8 cellular contexts compared by ENCODE assay signal in genomic region chr19:45792482-45793177, GRCh38. TPM values are rescaled to one million over a fixed set of nuclear protein-coding genes. Genes with fewer than 3 reads are reported as not detected.
A peak's percentile ranks its signal among the peaks of the same experiment; 100 is the strongest.
DNase-seq lines count a peak whose midpoint lies in the region; ATAC-seq and TF ChIP-seq lines count a peak whose summit lies in the region.

DMWD (minus strand) TSS chr19:45792845; CDS start chr19:45792756, 89 bp downstream.

- peaks cover 27% of the 10 kb centered on the region for H3K36me3 Mint-ChIP-seq in activated B cell treated with CpG ODN at 0.5 μM for 24 hours (ENCODE audit: low read depth)

- in situ Hi-C loops in ACHN (cut with HindIII; ENCODE audit: low pct_ligation_motif_present, low pct_unique_long_range_greater_than_20kb, low sequenced_read_pairs), result no loop called here

- peak within 1 kb of the TSS; percentile 76 for H3K27ac Mint-ChIP-seq in activated B cell treated with CpG ODN at 0.5 μM for 24 hours

- H3K4me3 Mint-ChIP-seq in activated B cell treated with CpG ODN at 0.5 μM for 24 hours, result peak within 1 kb of the TSS; percentile 88

- peaks cover 27% of the 10 kb centered on the region for H3K4me1 Mint-ChIP-seq in activated B cell treated with CpG ODN at 0.5 μM for 24 hours

- CTCF ChIA-PET in activated B cell treated with CpG ODN at 0.5 μM for 24 hours (lab: Charles Lee), result interaction anchor here (1.3 to 1.4 kb wide), 2 partner anchors 22 to 100 kb away, joined by 3 to 5 read pairs; partner anchors contain the start of gene QPCTL

- no peaks in the 10 kb centered on the region for H3K9me3 Mint-ChIP-seq in activated B cell treated with CpG ODN at 0.5 μM for 24 hours

- TF ChIP-seq CTCF in activated B cell treated with CpG ODN at 0.5 μM for 24 hours (IDR thresholded peaks at IDR 0.05), result no peak

- intact Hi-C loops in activated B cell treated with CpG ODN at 0.5 μM for 24 hours (cut with micrococcal nuclease), result loop anchor here (1.0 to 5.0 kb wide), 6 partner anchors 13 to 100 kb away; partner anchors contain the start of genes FBXO46, QPCTL, SNRPD2 and SYMPK

- POLR2A ChIA-PET in activated B cell treated with CpG ODN at 0.5 μM for 24 hours (lab: Charles Lee), result interaction anchor here (0.6 to 4.5 kb wide), 15 partner anchors 10 to 1556 kb away, joined by 3 to 46 read pairs (median 3); partner anchors contain the start of genes DHX34, FBXO46, QPCTL and SIX5

- ATAC-seq in GM18873 (IDR thresholded peaks at IDR 0.05; ENCODE audit: low FRiP score, unreplicated experiment) (peak; percentile 76), HG03139 (IDR thresholded peaks at IDR 0.05; ENCODE audit: unreplicated experiment) (peak; percentile 90), activated B cell treated with CpG ODN at 0.5 μM for 24 hours (ENCODE audit: low read depth) (peak; percentile 96)

- DNase-seq in ACHN, result peak; percentile 96
- DNase-seq in NCI-H2227 treated with DMSO at 0.1 percent for 48 hours (lab: John Stamatoyannopoulos, UW), result peak; percentile 98
- peak; percentile 100 for DNase-seq in activated B cell treated with CpG ODN at 0.5 μM for 24 hours
- DNase-seq in caudate nucleus (lab: John Stamatoyannopoulos, UW), result peak; percentile 59 to 100 (median 98)
- DNase-seq in iris pigment epithelial cell (ENCODE audit: low read depth), result peak; percentile 97
- peak; percentile 99 to 100 for DNase-seq in stimulated activated CD4-positive, alpha-beta T cell treated with anti-CD3 and anti-CD28 coated beads, Interleukin-12 subunit alpha, Interleukin-12 subunit beta, amount 100 ng/mL, for 24 hours (ENCODE audit: low read depth in 2 of 2)

- peak within 1 kb of the TSS; percentile 36 for H3K27ac ChIP-seq in caudate nucleus (ENCODE audit: low read depth, low read length)

- H3K27me3 Mint-ChIP-seq in activated B cell treated with CpG ODN at 0.5 μM for 24 hours, result peaks cover 5% of the 10 kb centered on the region

RNA-seq across cellular contexts. Expression of gene DMWD, which starts in this region (rescaled TPM):
- total RNA-seq in activated B cell treated with CpG ODN at 0.5 μM for 24 hours, result 64.7 and 77.3 TPM in 2 replicates

Comparison
In these comparisons a context has a peak if more than half of its experiments do, and no peak if none do; other contexts are left out.
1. Peak in every context shown above with its lines: DNase-seq, ATAC-seq and H3K27ac ChIP-seq.